Comparison of ENCODE assay signal across 19 cellular contexts in the genomic region with DNA sequence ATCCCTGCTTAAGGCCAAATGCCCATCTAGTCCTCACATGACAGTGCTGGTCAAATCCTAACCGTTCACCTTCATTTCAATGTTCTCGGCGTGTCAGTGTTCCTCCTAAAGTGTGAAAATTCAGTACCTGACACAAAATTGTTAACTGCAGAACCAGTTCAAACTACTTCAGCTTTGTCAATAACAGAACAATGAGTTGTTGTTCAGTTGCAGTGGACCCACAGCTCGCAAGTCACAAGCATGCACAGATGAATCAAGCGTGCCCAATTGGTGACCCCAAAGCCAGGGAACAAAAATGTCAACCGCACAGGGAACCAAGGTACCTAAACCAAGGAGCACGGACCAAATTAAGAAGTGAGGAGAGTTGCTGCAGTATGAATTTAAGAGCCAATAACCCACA.
"Had no signal": no experiment of that assay in that cellular context is flagged by ENCODE, and none has a peak within 500 bp of the region (broad histone marks: within the 10 kb centered on the region; RNA-seq: fewer than 3 reads in every experiment).

No MANE protein-coding gene starts in this region.

- H3K27me3 ChIP-seq: esophagus squamous epithelium, gastroesophageal sphincter, heart left ventricle, right atrium auricular region, tibial nerve had no signal

- H3K9me3 ChIP-seq: esophagus squamous epithelium, gastroesophageal sphincter, heart left ventricle, lower lobe of right lung, prostate gland, right atrium auricular region, tibial nerve had no signal

- H3K4me1 ChIP-seq: esophagus squamous epithelium, gastroesophageal sphincter, heart left ventricle, lower lobe of right lung, prostate gland, right atrium auricular region had no signal

- DNase-seq: activated CD4-positive, alpha-beta T cell treated with anti-CD3 and anti-CD28 coated beads, Interleukin-2, amount 10 ng/mL, durations not matched to agents 7 days and 5 days; activated CD4-positive, CD25-positive, alpha-beta regulatory T cell treated with anti-CD3 and anti-CD28 coated beads, Interleukin-2, amount 50 U/mL, for 72 hours; activated CD8-positive, alpha-beta T cell treated with anti-CD3 and anti-CD28 coated beads for 36 hours; activated naive CD4-positive, alpha-beta T cell treated with anti-CD3 and anti-CD28 coated beads, Interleukin-2, amount 10 ng/mL, durations not matched to agents 7 days and 5 days; activated naive CD8-positive, alpha-beta T cell treated with anti-CD3 and anti-CD28 coated beads, Interleukin-2, amount 50 U/mL, for 24 hours; activated T-cell treated with anti-CD3 and anti-CD28 coated beads, Interleukin-2, amount 50 U/mL, for 24 hours; central memory CD4-positive, alpha-beta T cell; esophagus squamous epithelium; heart left ventricle; kidney; lower lobe of right lung; naive thymus-derived CD4-positive, alpha-beta T cell; stimulated activated CD4-positive, alpha-beta T cell treated with anti-CD3 and anti-CD28 coated beads, Interleukin-4, amount 100 ng/mL, for 24 hours; stimulated activated naive CD8-positive, alpha-beta T cell treated with anti-CD3 and anti-CD28 coated beads, Interleukin-15, Interleukin-2, amounts not matched to agents 100 U/mL and 50 U/mL, for 24 hours had no signal

- FAIRE-seq: colon, kidney had no signal

- H3K4me3 ChIP-seq: esophagus squamous epithelium, gastroesophageal sphincter, heart left ventricle, lower lobe of right lung, prostate gland, right atrium auricular region, tibial nerve had no signal
